ENCODE assay signal across 11 cellular contexts in the genomic region with DNA sequence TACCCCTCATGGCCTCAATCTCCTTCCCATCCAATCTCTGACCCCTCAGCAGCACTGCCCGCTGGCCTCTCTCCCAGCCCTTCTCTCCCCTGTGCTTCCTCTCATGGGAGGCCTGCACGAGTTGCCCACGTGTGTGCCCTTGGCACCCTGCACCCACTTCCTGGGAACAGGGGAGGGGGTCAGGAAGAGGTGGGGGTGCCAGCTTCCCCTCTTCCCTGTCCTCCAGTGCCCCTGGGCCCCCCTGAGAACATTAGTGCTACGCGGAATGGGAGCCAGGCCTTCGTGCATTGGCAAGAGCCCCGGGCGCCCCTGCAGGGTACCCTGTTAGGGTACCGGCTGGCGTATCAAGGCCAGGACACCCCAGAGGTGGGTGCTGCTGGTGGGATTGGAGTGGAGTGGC. TPM values are rescaled to one million over a fixed set of nuclear protein-coding genes. Genes with fewer than 3 reads are reported as not detected.
DNase-seq lines count a peak whose midpoint lies in the region; ATAC-seq, FAIRE-seq and TF ChIP-seq lines count a peak whose summit lies in the region.
"Had no signal": no experiment of that assay in that cellular context is flagged by ENCODE, and none has a peak within 500 bp of the region (broad histone marks: within the 10 kb centered on the region; RNA-seq: fewer than 3 reads in every experiment).

No MANE protein-coding gene starts in this region.

- DNase-seq in A549 (ENCODE audit: low read depth in 1 of 2, low spot score in 1 of 2), result no peak
- no peak for DNase-seq in RWPE1 (ENCODE audit: low spot score)
- no peak for DNase-seq in left lobe of liver (ENCODE audit: low spot score)
- DNase-seq in activated effector memory CD4-positive, alpha-beta T cell treated with anti-CD3 and anti-CD28 coated beads, Interleukin-2, amount 50 U/mL, for 16 hours, result no peak
- no peak for DNase-seq in left colon
- no peak for DNase-seq in NCI-H510A treated with DMSO at 0.1 percent for 48 hours (lab: John Stamatoyannopoulos, UW)
- DNase-seq: CD4-positive, CD25-positive, alpha-beta regulatory T cell had no signal

- H3K4me1 ChIP-seq in A549 (no peaks in the 10 kb centered on the region), BLaER1 (peaks cover 8% of the 10 kb centered on the region)
- H3K4me1 ChIP-seq: HAP-1 had no signal

- CTCF ChIA-PET in A549 (lab: Yijun Ruan, JAX), result interaction anchor here (0.6 to 9.4 kb wide), 11 partner anchors 9 to 112 kb away, joined by 3 to 119 read pairs (median 5); partner anchors contain the start of genes AXL and HNRNPUL1
- CTCF ChIA-PET in RWPE1 (lab: Yijun Ruan, JAX), result no interaction called here

- intact Hi-C loops in left colon (cut with DNase I, micrococcal nuclease), result no loop called here

- TF ChIP-seq EP300 in A549 (IDR thresholded peaks at IDR 0.05), result no peak

- 94% methylated on average over 10 of the region's 10 CpGs for WGBS in A549 (ENCODE audit: missing lambda C conversion rate)

- H3K4me2 ChIP-seq in A549 (no peak overlapping the region), BLaER1 (peak overlapping the region; percentile 26; the same call in 1 of the 2 replicates)

- peak in 1 of 2 experiments; percentile 6; a peak in 3 of 6 replicates for ATAC-seq in A549
- peak; percentile 24 for ATAC-seq in left lobe of liver
- no peak for ATAC-seq in left colon

- TF ChIP-seq RAD21 in A549 (conservative IDR thresholded peaks at IDR 0.05 in 1 of 2, IDR thresholded peaks at IDR 0.05 in 1 of 2), result no peak

- H3K27ac ChIP-seq in A549, result no peak overlapping the region
- no peak overlapping the region for H3K27ac ChIP-seq in BLaER1
- H3K27ac ChIP-seq in RWPE1, result peak overlapping the region; percentile 22

- FAIRE-seq in A549 (lab: Jason Lieb, UNC), result no peak
- FAIRE-seq: H1, HTR-8/SVneo had no signal

- H3K36me3 ChIP-seq in BLaER1, result no peaks in the 10 kb centered on the region
- H3K36me3 ChIP-seq: HAP-1 had no signal

- H3K9ac ChIP-seq in BLaER1, result no peak overlapping the region

- H4K20me1 ChIP-seq in BLaER1, result no peaks in the 10 kb centered on the region

- H3K4me3 ChIP-seq in A549, result no peak overlapping the region
- H3K4me3 ChIP-seq in BLaER1, result no peak overlapping the region
- H3K4me3 ChIP-seq: HAP-1 had no signal

- no peak for TF ChIP-seq POLR2A in A549 (IDR thresholded peaks at IDR 0.05; ENCODE audit: low read length)

- TF ChIP-seq CTCF in A549 (IDR thresholded peaks at IDR 0.05) (no peak), RWPE1 (conservative IDR thresholded peaks at IDR 0.05; ENCODE audit: low read depth) (no peak)

- POLR2A ChIA-PET in A549 (lab: Yijun Ruan, JAX), result no interaction called here
- POLR2A ChIA-PET in RWPE1 (lab: Yijun Ruan, JAX; ENCODE audit: low non-redundant PET), result no interaction called here

- H3K9me3 ChIP-seq in A549 (no peaks in the 10 kb centered on the region), BLaER1 (no peaks in the 10 kb centered on the region)
- H3K9me3 ChIP-seq: HAP-1 had no signal

- H3K27me3 ChIP-seq in BLaER1, result no peaks in the 10 kb centered on the region

TF ChIP-seq in A549, 52 proteins besides CTCF, POLR2A, EP300 and RAD21:
- TF ChIP-seq, protein P1, sequence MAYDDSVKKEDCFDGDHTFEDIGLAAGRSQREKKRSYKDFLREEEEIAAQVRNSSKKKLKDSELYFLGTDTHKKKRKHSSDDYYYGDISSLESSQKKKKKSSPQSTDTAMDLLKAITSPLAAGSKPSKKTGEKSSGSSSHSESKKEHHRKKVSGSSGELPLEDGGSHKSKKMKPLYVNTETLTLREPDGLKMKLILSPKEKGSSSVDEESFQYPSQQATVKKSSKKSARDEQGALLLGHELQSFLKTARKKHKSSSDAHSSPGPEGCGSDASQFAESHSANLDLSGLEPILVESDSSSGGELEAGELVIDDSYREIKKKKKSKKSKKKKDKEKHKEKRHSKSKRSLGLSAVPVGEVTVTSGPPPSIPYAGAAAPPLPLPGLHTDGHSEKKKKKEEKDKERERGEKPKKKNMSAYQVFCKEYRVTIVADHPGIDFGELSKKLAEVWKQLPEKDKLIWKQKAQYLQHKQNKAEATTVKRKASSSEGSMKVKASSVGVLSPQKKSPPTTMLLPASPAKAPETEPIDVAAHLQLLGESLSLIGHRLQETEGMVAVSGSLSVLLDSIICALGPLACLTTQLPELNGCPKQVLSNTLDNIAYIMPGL (CRISPR knock-in tag; IDR thresholded peaks at IDR 0.05; ENCODE audit: borderline replicate concordance), result no peak
- TF ChIP-seq, protein P2, sequence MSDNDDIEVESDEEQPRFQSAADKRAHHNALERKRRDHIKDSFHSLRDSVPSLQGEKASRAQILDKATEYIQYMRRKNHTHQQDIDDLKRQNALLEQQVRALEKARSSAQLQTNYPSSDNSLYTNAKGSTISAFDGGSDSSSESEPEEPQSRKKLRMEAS (IDR thresholded peaks at IDR 0.05), result no peak
- no peak for TF ChIP-seq USF2 (IDR thresholded peaks at IDR 0.05)
- no peak for TF ChIP-seq NFE2L2 (conservative IDR thresholded peaks at IDR 0.05; ENCODE audit: low read length)
- TF ChIP-seq TP53 (CRISPR knock-in tag; IDR thresholded peaks at IDR 0.05), result no peak
- TF ChIP-seq POLR2AphosphoS2 (conservative IDR thresholded peaks at IDR 0.05; ENCODE audit: low read length), result 0 out of 2 replicates have a peak, but pooled peaks have one; percentile 50

RNA-seq across cellular contexts. Expression of gene AXL, which starts 19.2 kb away (rescaled TPM):
- polyA plus RNA-seq in A549 (2011; rRNA removed), result 60.1 and 60.3 TPM in 2 replicates
- polyA plus RNA-seq in A549 (2012; cell fraction: cytosol; rRNA removed), result 66.8 and 78.1 TPM in 2 replicates
- polyA plus RNA-seq in A549 (2012; cell fraction: nucleus; rRNA removed), result 128 and 129 TPM in 2 replicates
- polyA plus RNA-seq in A549 (2017; fragmentation: RNase III; extraction: RNeasy Plus Mini Kit Qiagen cat#74134 plus additional on column Dnase treatment), result 45.4 to 69.4 TPM (median 47.8 TPM) in 3 replicates
- 378 and 386 TPM in 2 replicates for polyA minus RNA-seq in A549 (2011; rRNA and poly(A)+ RNA removed)
- total RNA-seq in left lobe of liver, result 10.1 TPM
- total RNA-seq in left colon, result 10 to 100 TPM in 1 of 2 donors, 1 to 10 TPM in 1; 6.3 to 27.4 TPM
- total RNA-seq: CD4-positive, CD25-positive, alpha-beta regulatory T cell had no signal

RNA-seq across cellular contexts. Expression of gene HNRNPUL1, which starts 25.9 kb away (rescaled TPM):
- polyA plus RNA-seq in A549 (2011; rRNA removed) (89.5 and 117 TPM in 2 replicates), A549 (2017; fragmentation: RNase III; extraction: RNeasy Plus Mini Kit Qiagen cat#74134 plus additional on column Dnase treatment) (272 to 278 TPM (median 273 TPM) in 3 replicates)
- polyA plus RNA-seq in A549 (2012; cell fraction: cytosol; rRNA removed), result 77.4 and 104 TPM in 2 replicates
- 94.8 and 133 TPM in 2 replicates for polyA plus RNA-seq in A549 (2012; cell fraction: nucleus; rRNA removed)
- polyA minus RNA-seq in A549 (2011; rRNA and poly(A)+ RNA removed), result 118 and 124 TPM in 2 replicates
- total RNA-seq in left lobe of liver (62.4 TPM), left colon (100 to 1,000 TPM; 162 to 172 TPM)

RNA-seq across cellular contexts. Expression of gene CYP2S1, which starts 45.2 kb away (rescaled TPM):
- polyA plus RNA-seq in A549 (2011; rRNA removed), result 8.6 and 19.7 TPM in 2 replicates
- 12.2 and 13.5 TPM in 2 replicates for polyA plus RNA-seq in A549 (2012; cell fraction: cytosol; rRNA removed)
- polyA plus RNA-seq in A549 (2012; cell fraction: nucleus; rRNA removed), result 18.7 and 22.1 TPM in 2 replicates
- 25.2 to 28.1 TPM (median 26.6 TPM) in 3 replicates for polyA plus RNA-seq in A549 (2017; fragmentation: RNase III; extraction: RNeasy Plus Mini Kit Qiagen cat#74134 plus additional on column Dnase treatment)
- 14.1 and 16.4 TPM in 2 replicates for polyA minus RNA-seq in A549 (2011; rRNA and poly(A)+ RNA removed)
- 2.1 TPM for total RNA-seq in left lobe of liver
- 10 to 100 TPM; 22.6 to 44.9 TPM for total RNA-seq in left colon
- total RNA-seq: CD4-positive, CD25-positive, alpha-beta regulatory T cell had no signal
